22 cellular contexts compared by ENCODE assay signal in the genomic region with DNA sequence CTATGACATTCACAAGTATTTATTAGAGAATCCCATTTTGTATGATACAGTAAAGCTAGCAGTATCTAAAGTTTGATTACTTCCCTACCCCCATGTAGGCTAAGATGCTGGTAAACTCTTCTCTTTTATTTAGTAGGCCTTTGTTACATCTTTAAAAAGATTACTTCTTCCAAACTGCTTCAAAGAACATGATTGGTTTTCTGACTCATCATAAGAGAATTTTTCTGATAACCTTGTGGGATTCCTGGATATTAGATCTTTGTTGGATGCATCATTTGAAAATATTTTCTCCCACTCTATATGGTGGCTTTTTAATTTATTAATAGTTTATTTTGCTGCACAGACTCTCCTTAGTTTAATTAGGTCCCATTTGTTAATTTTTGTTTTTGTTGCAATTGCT.
A peak's percentile ranks its signal among the peaks of the same experiment; 100 is the strongest.
DNase-seq lines count a peak whose midpoint lies in the region.
"Had no signal": no experiment of that assay in that cellular context is flagged by ENCODE, and none has a peak within 500 bp of the region (broad histone marks: within the 10 kb centered on the region; RNA-seq: fewer than 3 reads in every experiment).

No MANE protein-coding gene starts in this region.

- H3K4me3 ChIP-seq in ACC112 (ENCODE audit: low read depth, low read length), result peak overlapping the region; percentile 29; the same call in 1 of the 2 replicates
- H3K4me3 ChIP-seq in MG63, result no peak overlapping the region
- H3K4me3 ChIP-seq: Peyer's patch had no signal

- H3K4me1 ChIP-seq in ACC112 (ENCODE audit: control insufficient read depth, insufficient read depth, low read length, unreplicated experiment), result peaks cover 14% of the 10 kb centered on the region
- H3K4me1 ChIP-seq: Peyer's patch had no signal

- DNase-seq in LHCN-M2 (ENCODE audit: low read depth) (peak; percentile 52), astrocyte of the hippocampus (ENCODE audit: low read depth, low spot score) (peak; percentile 15), glomerular visceral epithelial cell (ENCODE audit: extremely low spot score) (peak; percentile 2), MG63 (no peak), cortex of kidney (lab: John Stamatoyannopoulos, UW) (no peak), GDM1 (lab: John Stamatoyannopoulos, UW) (no peak), NCI-H2029 treated with DMSO at 0.1 percent for 48 hours (lab: John Stamatoyannopoulos, UW) (no peak)
- DNase-seq: 8988T; Calu3; CD8-positive, alpha-beta memory T cell; GF-D8; MM.1S; NCI-H1048; NCI-H1436; NCI-H187 treated with DMSO at 0.1 percent for 48 hours; NCI-H226; NCI-H510A treated with DMSO at 0.1 percent for 48 hours; NCI-H774; NK-92 treated with Interleukin-12 subunit alpha and Interleukin-12 subunit beta, amount 100 ng/mL, for 24 hours; Peyer's patch had no signal

- H3K27ac ChIP-seq in ACC112 (ENCODE audit: low read depth, low read length), result peak overlapping the region; percentile 29; the same call in 1 of the 2 replicates
- H3K27ac ChIP-seq: C4-2B, Peyer's patch had no signal

- H3K27me3 ChIP-seq in ACC112 (ENCODE audit: insufficient read depth, low read length), result no peaks in the 10 kb centered on the region
- H3K27me3 ChIP-seq in MG63, result no peaks in the 10 kb centered on the region
- H3K27me3 ChIP-seq: Peyer's patch had no signal

- no peaks in the 10 kb centered on the region for H3K9me3 ChIP-seq in MG63

- H3K36me3 ChIP-seq in ACC112 (ENCODE audit: insufficient read depth, low read length) (no peaks in the 10 kb centered on the region; the same call in 1 of the 2 replicates), MG63 (no peaks in the 10 kb centered on the region)
- H3K36me3 ChIP-seq: Peyer's patch had no signal

- H2AFZ ChIP-seq in ACC112 (ENCODE audit: low read length, unreplicated experiment), result no peak overlapping the region

- H3K79me2 ChIP-seq in ACC112 (ENCODE audit: control insufficient read depth, insufficient read depth, low read length, unreplicated experiment), result no peaks in the 10 kb centered on the region

Comparison
In these comparisons a context has a peak if more than half of its experiments do, and no peak if none do; other contexts are left out.
1. DNase-seq: peak in LHCN-M2 (single experiment), astrocyte of the hippocampus (single experiment) and glomerular visceral epithelial cell (single experiment); none in MG63 (single experiment), cortex of kidney (single experiment), GDM1 (single experiment) and NCI-H2029 treated with DMSO at 0.1 percent for 48 hours (single experiment).